ENCODE assay signal across 8 cellular contexts in the genomic region with DNA sequence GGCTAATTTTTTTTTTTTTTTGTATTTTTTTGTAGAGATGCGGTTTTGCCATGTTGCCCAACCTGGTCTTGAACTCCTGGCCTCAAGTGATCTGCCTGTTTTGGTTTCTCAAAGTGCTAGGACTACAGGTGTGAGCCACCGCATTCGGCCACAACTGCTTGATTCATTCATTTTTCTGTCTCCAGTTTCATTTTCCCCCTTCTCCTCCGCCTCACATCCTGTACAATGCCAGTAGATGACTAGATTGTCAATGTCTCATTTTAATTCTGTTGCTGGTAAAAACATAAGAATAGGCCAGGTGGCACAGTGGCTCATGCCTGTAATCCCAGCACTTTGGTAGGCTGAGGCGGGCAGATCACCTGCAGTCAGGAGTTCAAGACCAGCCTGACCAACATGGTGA. TPM values are rescaled to one million over a fixed set of nuclear protein-coding genes. Genes with fewer than 3 reads are reported as not detected.
DNase-seq lines count a peak whose midpoint lies in the region; ATAC-seq and TF ChIP-seq lines count a peak whose summit lies in the region.

No MANE protein-coding gene starts in this region.

- no peaks in the 10 kb centered on the region for H4K20me1 ChIP-seq in osteoblast (ENCODE audit: insufficient read depth, low read length)

- H3K79me2 ChIP-seq in osteoblast (ENCODE audit: insufficient read depth, low read length), result no peaks in the 10 kb centered on the region

- H3K4me1 ChIP-seq in osteoblast (ENCODE audit: insufficient read depth, low read length), result peaks cover 24% of the 10 kb centered on the region
- peaks cover 0 to 17% (median 8%) of the 10 kb centered on the region in 4 donors for H3K4me1 ChIP-seq in tibial nerve

- H3K27ac ChIP-seq in osteoblast (ENCODE audit: low read depth, low read length) (no peak overlapping the region), tibial nerve (no peak overlapping the region)

- ATAC-seq in GM19324 (IDR thresholded peaks at IDR 0.05; ENCODE audit: low FRiP score, unreplicated experiment) (peak; percentile 65), HG03354 (IDR thresholded peaks at IDR 0.05; ENCODE audit: poor library complexity, severe bottlenecking, unreplicated experiment) (peak; percentile 71)

- no peak for TF ChIP-seq EP300 in tibial nerve (IDR thresholded peaks at IDR 0.05)

- H3K36me3 ChIP-seq in osteoblast (ENCODE audit: insufficient read depth, low read length) (no peaks in the 10 kb centered on the region), tibial nerve (no peaks in the 10 kb centered on the region)

- no peak for TF ChIP-seq POLR2A in tibial nerve (IDR thresholded peaks at IDR 0.05)

- H3K4me3 ChIP-seq in osteoblast (ENCODE audit: insufficient read depth, low read length), result no peak overlapping the region
- H3K4me3 ChIP-seq in tibial nerve, result no peak overlapping the region

- DNase-seq in activated T-cell treated with anti-CD3 and anti-CD28 coated beads for 24 hours (ENCODE audit: low read depth), result peak; percentile 64
- DNase-seq in stimulated activated CD4-positive, alpha-beta T cell treated with anti-CD3 and anti-CD28 coated beads, Interleukin-2, amount 100 ng/mL, for 4 hours (ENCODE audit: low read depth), result peak; percentile 51
- no peak for DNase-seq in osteoblast (ENCODE audit: insufficient read length, low spot score, missing footprints)
- no peak for DNase-seq in tibial nerve (ENCODE audit: low spot score in 2 of 2)
- no peak for DNase-seq in OCI-M2 (lab: John Stamatoyannopoulos, UW; ENCODE audit: unreplicated experiment)
- no peak for DNase-seq in NCI-H2081 (lab: John Stamatoyannopoulos, UW)

- WGBS in tibial nerve, 2 donors, result 91 to 92% methylated on average over 5 of the region's 5 CpGs

- no peak for TF ChIP-seq CTCF in osteoblast (IDR thresholded peaks at IDR 0.05; ENCODE audit: extremely low read depth, low read depth, low read length)
- no peak for TF ChIP-seq CTCF in tibial nerve (IDR thresholded peaks at IDR 0.05)

- H3K27me3 ChIP-seq in osteoblast (ENCODE audit: insufficient read depth, low read length) (no peaks in the 10 kb centered on the region), tibial nerve (no peaks in the 10 kb centered on the region)

- H3K9me3 ChIP-seq in osteoblast (ENCODE audit: low read depth, low read length), result no peaks in the 10 kb centered on the region
- no peaks in the 10 kb centered on the region for H3K9me3 ChIP-seq in tibial nerve

- H3K4me2 ChIP-seq in osteoblast (ENCODE audit: insufficient read depth, low read length), result no peak overlapping the region

- no peak overlapping the region for H2AFZ ChIP-seq in osteoblast (ENCODE audit: low read length)

RNA-seq across cellular contexts. Expression of gene ZNF592, which starts 12.0 kb away (rescaled TPM):
- total RNA-seq in osteoblast (11.2 and 12.4 TPM in 2 replicates), tibial nerve (10 to 100 TPM; 21.6 to 36.3 (median 32.6) TPM)

RNA-seq across cellular contexts. Expression of gene SEC11A, which starts 20.4 kb away (rescaled TPM):
- total RNA-seq in osteoblast (200 and 202 TPM in 2 replicates), tibial nerve (100 to 1,000 TPM in 3 of 4 donors, 10 to 100 TPM in 1; 88.2 to 132 (median 119) TPM)

Comparison
In these comparisons a context has a peak if more than half of its experiments do, and no peak if none do; other contexts are left out.
1. DNase-seq: peak in activated T-cell treated with anti-CD3 and anti-CD28 coated beads for 24 hours (single experiment) and stimulated activated CD4-positive, alpha-beta T cell treated with anti-CD3 and anti-CD28 coated beads, Interleukin-2, amount 100 ng/mL, for 4 hours (single experiment); none in osteoblast (single experiment), tibial nerve (0 of 2), OCI-M2 (single experiment) and NCI-H2081 (0 of 2).